Comparison of ENCODE assay signal across 9 cellular contexts in genomic region chr5:172411423-172412111, GRCh38. TPM values are rescaled to one million over a fixed set of nuclear protein-coding genes. Genes with fewer than 3 reads are reported as not detected.
DNase-seq lines count a peak whose midpoint lies in the region; ATAC-seq and TF ChIP-seq lines count a peak whose summit lies in the region.
"Had no signal": no experiment of that assay in that cellular context is flagged by ENCODE, and none has a peak within 500 bp of the region (broad histone marks: within the 10 kb centered on the region; RNA-seq: fewer than 3 reads in every experiment).

No MANE protein-coding gene starts in this region.

- peak; percentile 38 for DNase-seq in CD1c-positive myeloid dendritic cell (ENCODE audit: extremely low spot score)
- peak in 1 of 2 experiments; percentile 48 for DNase-seq in SJSA1 (ENCODE audit: low read depth in 1 of 2, low spot score in 2 of 2)
- DNase-seq in fibroblast of mammary gland (ENCODE audit: low read depth), result peak; percentile 86
- peak in 1 of 2 donors; percentile 40 for DNase-seq in gastrocnemius medialis
- DNase-seq in NK-92 (lab: John Stamatoyannopoulos, UW; ENCODE audit: unreplicated experiment), result no peak
- DNase-seq in medulla oblongata (ENCODE audit: extremely low spot score), result no peak
- no peak for DNase-seq in PC-3
- no peak for DNase-seq in left colon
- DNase-seq: SHP77 had no signal

- H3K27me3 ChIP-seq in SJSA1 (replicated peaks), result no peaks in the 10 kb centered on the region
- no peaks in the 10 kb centered on the region for H3K27me3 ChIP-seq in gastrocnemius medialis
- H3K27me3 ChIP-seq in PC-3 (ENCODE audit: low read length), result no peaks in the 10 kb centered on the region

- H4K20me1 ChIP-seq in PC-3 (ENCODE audit: low read length), result no peaks in the 10 kb centered on the region

- no TSS peak for BruUV-seq in PC-3 (replicated peaks; lab: Mats Ljungman, UMichigan)

- no peak overlapping the region for H3K9ac ChIP-seq in PC-3 (ENCODE audit: low read length)

- H3K36me3 ChIP-seq in SJSA1 (peaks cover 29% of the 10 kb centered on the region), gastrocnemius medialis (no peaks in the 10 kb centered on the region), PC-3 (ENCODE audit: low read depth, low read length) (no peaks in the 10 kb centered on the region)

- no peak for ATAC-seq in gastrocnemius medialis
- ATAC-seq in PC-3, result no peak
- no peak for ATAC-seq in left colon

- TF ChIP-seq CTCF in fibroblast of mammary gland (conservative IDR thresholded peaks at IDR 0.05; ENCODE audit: control insufficient read depth, insufficient read depth, low read depth, low read length) (no peak), gastrocnemius medialis (IDR thresholded peaks at IDR 0.05 in 4 of 5, conservative IDR thresholded peaks at IDR 0.05 in 1 of 5) (no peak), PC-3 (conservative IDR thresholded peaks at IDR 0.05; ENCODE audit: low read depth, low read length) (no peak)

- no peak for TF ChIP-seq POLR2A in gastrocnemius medialis (IDR thresholded peaks at IDR 0.05)

- peaks cover 45% of the 10 kb centered on the region for H3K4me1 ChIP-seq in SJSA1 (replicated peaks)
- H3K4me1 ChIP-seq in gastrocnemius medialis, result peaks cover 10 to 23% of the 10 kb centered on the region in 2 donors
- peaks cover 72% of the 10 kb centered on the region for H3K4me1 ChIP-seq in PC-3 (ENCODE audit: insufficient read depth, low read length)

- H3K4me3 ChIP-seq in SJSA1, result no peak overlapping the region
- no peak overlapping the region for H3K4me3 ChIP-seq in fibroblast of mammary gland (ENCODE audit: control insufficient read depth, low read depth, low read length)
- H3K4me3 ChIP-seq in gastrocnemius medialis, result no peak overlapping the region
- no peak overlapping the region for H3K4me3 ChIP-seq in PC-3 (ENCODE audit: low read length)

- no peak overlapping the region for H2AFZ ChIP-seq in PC-3 (ENCODE audit: low read length)

- no peaks in the 10 kb centered on the region for H3K9me3 ChIP-seq in SJSA1 (replicated peaks)
- no peaks in the 10 kb centered on the region for H3K9me3 ChIP-seq in gastrocnemius medialis
- no peaks in the 10 kb centered on the region for H3K9me3 ChIP-seq in PC-3 (ENCODE audit: low read length)

- in situ Hi-C loops in gastrocnemius medialis (cut with MboI; ENCODE audit: low sequenced_read_pairs in 4 of 4), result no loop called here

- no peaks in the 10 kb centered on the region for H3K9me2 ChIP-seq in PC-3 (replicated peaks; ENCODE audit: low read length)

- no peak overlapping the region for H3K4me2 ChIP-seq in PC-3 (ENCODE audit: low read length)

- CTCF ChIA-PET in PC-3 (lab: Charles Lee), result no interaction called here

- intact Hi-C loops in gastrocnemius medialis (cut with DNase I; ENCODE audit: low total_unique reads), result no loop called here
- intact Hi-C loops in PC-3 (cut with micrococcal nuclease), result loop anchor here (2.0 kb wide), 2 partner anchors 41 to 51 kb away; no protein-coding TSS in a partner anchor
- intact Hi-C loops in left colon (cut with DNase I, micrococcal nuclease), result no loop called here

- POLR2A ChIA-PET in PC-3 (lab: Charles Lee; ENCODE audit: unreplicated experiment), result no interaction called here

- H3K27ac ChIP-seq in SJSA1, result peak overlapping the region; percentile 0
- H3K27ac ChIP-seq in gastrocnemius medialis, result peak overlapping the region; percentile 64 to 69 (median 68)
- no peak overlapping the region for H3K27ac ChIP-seq in PC-3 (ENCODE audit: low read length)

- no peaks in the 10 kb centered on the region for H3F3A ChIP-seq in PC-3 (ENCODE audit: low read length, unreplicated experiment)

- no peaks in the 10 kb centered on the region for H3K79me2 ChIP-seq in PC-3 (ENCODE audit: low read length)

RNA-seq across cellular contexts. Expression of gene SH3PXD2B, which starts 42.8 kb away (rescaled TPM):
- total RNA-seq in SJSA1 (2014; rRNA removed; shearing (Covaris generic)), result 23.2 and 32.3 TPM in 2 replicates
- total RNA-seq in gastrocnemius medialis (10 to 100 TPM in 1 of 4 donors, 1 to 10 TPM in 3; 2.7 to 10.2 (median 4.2) TPM), PC-3 (2014; rRNA removed) (8.9 and 9.8 TPM in 2 replicates), left colon (10 to 100 TPM; 11.1 to 12.6 TPM)

Comparison
In these comparisons a context has a peak if more than half of its experiments do, and no peak if none do; other contexts are left out.
1. DNase-seq: peak in CD1c-positive myeloid dendritic cell (single experiment) and fibroblast of mammary gland (single experiment); none in NK-92 (single experiment), medulla oblongata (single experiment), PC-3 (single experiment) and left colon (0 of 2).